14 cellular contexts compared by ENCODE assay signal in genomic region chr3:194654443-194654842, GRCh38. TPM values are rescaled to one million over a fixed set of nuclear protein-coding genes. Genes with fewer than 3 reads are reported as not detected.
A peak's percentile ranks its signal among the peaks of the same experiment; 100 is the strongest.
DNase-seq lines count a peak whose midpoint lies in the region; ATAC-seq and TF ChIP-seq lines count a peak whose summit lies in the region.
"Had no signal": no experiment of that assay in that cellular context is flagged by ENCODE, and none has a peak within 500 bp of the region (broad histone marks: within the 10 kb centered on the region; RNA-seq: fewer than 3 reads in every experiment).

No MANE protein-coding gene starts in this region.

- H3K9me3 ChIP-seq in SK-N-SH = no peaks in the 10 kb centered on the region
- H3K9me3 ChIP-seq: body of pancreas had no signal

- ATAC-seq in activated T-cell treated with anti-CD3 and anti-CD28 coated beads, Interleukin-2, amount 50 U/mL, for 72 hours (replicated peaks in 1 of 2) = peak; percentile 95 to 96
- ATAC-seq in GM21737 (IDR thresholded peaks at IDR 0.05; ENCODE audit: unreplicated experiment) (peak; percentile 76), HG03354 (IDR thresholded peaks at IDR 0.05; ENCODE audit: poor library complexity, severe bottlenecking, unreplicated experiment) (peak; percentile 52), GM19467 (IDR thresholded peaks at IDR 0.05; ENCODE audit: unreplicated experiment) (no peak), SK-N-SH treated with all-trans-retinoic acid at 6 μM for 48 hours (no peak)
- ATAC-seq in stimulated activated effector memory CD8-positive, alpha-beta T cell treated with anti-CD3 and anti-CD28 coated beads, Interleukin-12 subunit alpha, Interleukin-12 subunit beta, amount 100 ng/mL, for 72 hours = peak; percentile 97
- ATAC-seq: body of pancreas had no signal

- no peaks in the 10 kb centered on the region for H3K9me2 ChIP-seq in SK-N-SH

- WGBS in SK-N-SH (ENCODE audit: low lambda C conversion rate) = 96% methylated on average over 5 of the region's 5 CpGs

- peak; percentile 21 to 51 for DNase-seq in activated T-cell treated with anti-CD3 and anti-CD28 coated beads, Interleukin-2, amount 50 U/mL, for 72 hours
- DNase-seq in activated T-cell treated with anti-CD3 and anti-CD28 coated beads for 4 hours = no peak
- DNase-seq in stimulated activated effector memory CD8-positive, alpha-beta T cell treated with anti-CD3 and anti-CD28 coated beads, Interleukin-12 subunit alpha, Interleukin-12 subunit beta, amount 100 ng/mL, for 72 hours (ENCODE audit: low spot score in 2 of 2) = no peak
- no peak for DNase-seq in SK-N-SH
- DNase-seq: body of pancreas, DND-41, NCI-H82 had no signal

- H3K79me2 ChIP-seq in SK-N-SH (ENCODE audit: insufficient read depth) = 0 out of 2 replicates have a peak, but pooled peaks cover 15% of the 10 kb centered on the region

- TF ChIP-seq CTCF in SK-N-SH (IDR thresholded peaks at IDR 0.05) = no peak

- no peaks in the 10 kb centered on the region for H3K27me3 Mint-ChIP-seq in activated T-cell treated with anti-CD3 and anti-CD28 coated beads, Interleukin-2, amount 50 U/mL, for 72 hours (ENCODE audit: low read depth)

- no peak overlapping the region for H3K27ac ChIP-seq in SK-N-SH (ENCODE audit: low read depth in 2 of 2, low read length in 1 of 2)
- H3K27ac ChIP-seq: body of pancreas, epithelial cell of prostate, SK-N-MC had no signal

- H3K27ac Mint-ChIP-seq in activated T-cell treated with anti-CD3 and anti-CD28 coated beads, Interleukin-2, amount 50 U/mL, for 72 hours = peak overlapping the region; percentile 86
- peak overlapping the region; percentile 59 for H3K27ac Mint-ChIP-seq in stimulated activated effector memory CD8-positive, alpha-beta T cell treated with anti-CD3 and anti-CD28 coated beads, Interleukin-12 subunit alpha, Interleukin-12 subunit beta, amount 100 ng/mL, for 72 hours
- H3K27ac Mint-ChIP-seq: mesothelial cell of epicardium had no signal

- TF ChIP-seq RAD21 in SK-N-SH (IDR thresholded peaks at IDR 0.05; ENCODE audit: low read length) = no peak

- H3K36me3 ChIP-seq in SK-N-SH (replicated peaks in 1 of 2; ENCODE audit: control insufficient read depth in 1 of 2, insufficient read depth in 2 of 2, low read length in 1 of 2) = peaks cover 68 to 73% of the 10 kb centered on the region in 2 experiments

- peak overlapping the region; percentile 64 to 78 for H3K4me3 Mint-ChIP-seq in activated T-cell treated with anti-CD3 and anti-CD28 coated beads, Interleukin-2, amount 50 U/mL, for 72 hours
- H3K4me3 Mint-ChIP-seq in stimulated activated effector memory CD8-positive, alpha-beta T cell treated with anti-CD3 and anti-CD28 coated beads, Interleukin-12 subunit alpha, Interleukin-12 subunit beta, amount 100 ng/mL, for 72 hours = peak overlapping the region; percentile 35
- H3K4me3 Mint-ChIP-seq: mesothelial cell of epicardium had no signal

- H3F3A ChIP-seq in SK-N-SH (replicated peaks; ENCODE audit: insufficient read depth) = peaks cover 5% of the 10 kb centered on the region

- no peaks in the 10 kb centered on the region for H4K20me1 ChIP-seq in SK-N-SH (ENCODE audit: insufficient read depth)

- no peak overlapping the region for H2AFZ ChIP-seq in SK-N-SH (ENCODE audit: low read depth)

- peaks cover 17 to 53% of the 10 kb centered on the region in 2 donors for H3K36me3 Mint-ChIP-seq in activated T-cell treated with anti-CD3 and anti-CD28 coated beads, Interleukin-2, amount 50 U/mL, for 72 hours (ENCODE audit: insufficient read depth in 2 of 2)
- H3K36me3 Mint-ChIP-seq in stimulated activated effector memory CD8-positive, alpha-beta T cell treated with anti-CD3 and anti-CD28 coated beads, Interleukin-12 subunit alpha, Interleukin-12 subunit beta, amount 100 ng/mL, for 72 hours = peaks cover 93% of the 10 kb centered on the region

- no peaks in the 10 kb centered on the region for H3K27me3 ChIP-seq in SK-N-SH (ENCODE audit: insufficient read depth)
- H3K27me3 ChIP-seq: body of pancreas had no signal

- CTCF ChIA-PET in SK-N-SH (lab: Yijun Ruan, JAX) = interaction anchor here (1.1 kb wide), 1 partner anchor 17 kb away, joined by 5 read pairs; the partner anchor contains the start of gene LSG1

- TF ChIP-seq EP300 in SK-N-SH (IDR thresholded peaks at IDR 0.05; ENCODE audit: borderline replicate concordance in 1 of 2, low read depth in 1 of 2, low read length in 1 of 2) = no peak

- POLR2A ChIA-PET in SK-N-SH (lab: Yijun Ruan, JAX) = no interaction called here

- no peak overlapping the region for H3K4me3 ChIP-seq in SK-N-SH (ENCODE audit: low read depth in 2 of 2, low read length in 1 of 2)
- H3K4me3 ChIP-seq: body of pancreas, SK-N-MC had no signal

- H3K9me3 Mint-ChIP-seq in activated T-cell treated with anti-CD3 and anti-CD28 coated beads, Interleukin-2, amount 50 U/mL, for 72 hours = no peaks in the 10 kb centered on the region
- H3K9me3 Mint-ChIP-seq in stimulated activated effector memory CD8-positive, alpha-beta T cell treated with anti-CD3 and anti-CD28 coated beads, Interleukin-12 subunit alpha, Interleukin-12 subunit beta, amount 100 ng/mL, for 72 hours = no peaks in the 10 kb centered on the region
- H3K9me3 Mint-ChIP-seq: mesothelial cell of epicardium had no signal

- peaks cover 24% of the 10 kb centered on the region for H3K4me1 Mint-ChIP-seq in activated T-cell treated with anti-CD3 and anti-CD28 coated beads, Interleukin-2, amount 50 U/mL, for 72 hours (ENCODE audit: low read depth)
- H3K4me1 Mint-ChIP-seq in stimulated activated effector memory CD8-positive, alpha-beta T cell treated with anti-CD3 and anti-CD28 coated beads, Interleukin-12 subunit alpha, Interleukin-12 subunit beta, amount 100 ng/mL, for 72 hours = peaks cover 30% of the 10 kb centered on the region
- H3K4me1 Mint-ChIP-seq: mesothelial cell of epicardium had no signal

- no peak overlapping the region for H3K9ac ChIP-seq in SK-N-SH

- no peaks in the 10 kb centered on the region for H3K4me1 ChIP-seq in SK-N-SH (ENCODE audit: control insufficient read depth in 1 of 2, insufficient read depth in 2 of 2, low read depth in 1 of 2, low read length in 1 of 2)
- H3K4me1 ChIP-seq: body of pancreas had no signal

- no peak overlapping the region for H3K4me2 ChIP-seq in SK-N-SH

TF ChIP-seq in SK-N-SH, 30 proteins besides CTCF, POLR2A, EP300 and RAD21:
- TF ChIP-seq FOSL2 (IDR thresholded peaks at IDR 0.05; ENCODE audit: borderline replicate concordance, low read depth) = no peak
- TF ChIP-seq FOXJ3 (CRISPR knock-in tag; IDR thresholded peaks at IDR 0.05) = no peak

TF ChIP-seq in SK-N-SH treated with all-trans-retinoic acid at 6 μM for 48 hours, 23 proteins besides CTCF, POLR2A, EP300 and RAD21:
- TF ChIP-seq TOX (CRISPR knock-in tag; IDR thresholded peaks at IDR 0.05; ENCODE audit: borderline replicate concordance) (no peak), ZFP3 (CRISPR knock-in tag; IDR thresholded peaks at IDR 0.05) (no peak), POU6F1 (CRISPR knock-in tag; IDR thresholded peaks at IDR 0.05; ENCODE audit: borderline replicate concordance, low read depth) (no peak), OSR1 (CRISPR knock-in tag; IDR thresholded peaks at IDR 0.05) (no peak), BACH2 (CRISPR knock-in tag; IDR thresholded peaks at IDR 0.05; ENCODE audit: borderline replicate concordance) (no peak)

RNA-seq across cellular contexts. Expression of gene LSG1, which starts 17.5 kb away (rescaled TPM):
- 10 to 100 TPM; 38.3 to 43.4 TPM for total RNA-seq in activated T-cell treated with anti-CD3 and anti-CD28 coated beads, Interleukin-2, amount 50 U/mL, for 72 hours
- 35.1 and 43.7 TPM in 2 replicates for polyA plus RNA-seq in SK-N-SH (2012; rRNA removed)
- 26.8 and 28.2 TPM in 2 replicates for polyA plus RNA-seq in SK-N-SH (2012; cell fraction: cytosol; rRNA removed)
- 58.5 and 98.0 TPM in 2 replicates for polyA plus RNA-seq in SK-N-SH (2012; cell fraction: nucleus; rRNA removed)

RNA-seq across cellular contexts. Expression of gene TMEM44, which starts 21.2 kb away (rescaled TPM):
- 10 to 100 TPM; 11.9 to 19.6 TPM for total RNA-seq in activated T-cell treated with anti-CD3 and anti-CD28 coated beads, Interleukin-2, amount 50 U/mL, for 72 hours
- 22.6 and 26.1 TPM in 2 replicates for polyA plus RNA-seq in SK-N-SH (2012; rRNA removed)
- polyA plus RNA-seq in SK-N-SH (2012; cell fraction: cytosol; rRNA removed) = 10.9 and 14.7 TPM in 2 replicates
- polyA plus RNA-seq in SK-N-SH (2012; cell fraction: nucleus; rRNA removed) = 98.9 and 101 TPM in 2 replicates

RNA-seq across cellular contexts. Expression of gene FAM43A, which starts 31.2 kb away (rescaled TPM):
- total RNA-seq in activated T-cell treated with anti-CD3 and anti-CD28 coated beads, Interleukin-2, amount 50 U/mL, for 72 hours = 10 to 100 TPM in 1 of 2 donors, 1 to 10 TPM in 1; 5.4 to 13.4 TPM
- polyA plus RNA-seq in SK-N-SH (2012; rRNA removed) = 1.8 and 2.4 TPM in 2 replicates
- 1.2 and 2.0 TPM in 2 replicates for polyA plus RNA-seq in SK-N-SH (2012; cell fraction: cytosol; rRNA removed)
- 4.3 and 4.7 TPM in 2 replicates for polyA plus RNA-seq in SK-N-SH (2012; cell fraction: nucleus; rRNA removed)

Comparison
In these comparisons a context has a peak if more than half of its experiments do, and no peak if none do; other contexts are left out.
1. DNase-seq: peak in activated T-cell treated with anti-CD3 and anti-CD28 coated beads, Interleukin-2, amount 50 U/mL, for 72 hours (2 of 2); none in activated T-cell treated with anti-CD3 and anti-CD28 coated beads for 4 hours (single experiment), stimulated activated effector memory CD8-positive, alpha-beta T cell treated with anti-CD3 and anti-CD28 coated beads, Interleukin-12 subunit alpha, Interleukin-12 subunit beta, amount 100 ng/mL, for 72 hours (0 of 2) and SK-N-SH (single experiment).
2. ATAC-seq: peak in activated T-cell treated with anti-CD3 and anti-CD28 coated beads, Interleukin-2, amount 50 U/mL, for 72 hours (2 of 2), GM21737 (single experiment), HG03354 (single experiment) and stimulated activated effector memory CD8-positive, alpha-beta T cell treated with anti-CD3 and anti-CD28 coated beads, Interleukin-12 subunit alpha, Interleukin-12 subunit beta, amount 100 ng/mL, for 72 hours (single experiment); none in GM19467 (single experiment) and SK-N-SH treated with all-trans-retinoic acid at 6 μM for 48 hours (single experiment).